ENCODE assay signal across 9 cellular contexts in genomic region chr3:111903067-111903511, GRCh38. TPM values are rescaled to one million over a fixed set of nuclear protein-coding genes. Genes with fewer than 3 reads are reported as not detected.
DNase-seq lines count a peak whose midpoint lies in the region; ATAC-seq and TF ChIP-seq lines count a peak whose summit lies in the region.
"Had no signal": no experiment of that assay in that cellular context is flagged by ENCODE, and none has a peak within 500 bp of the region (broad histone marks: within the 10 kb centered on the region; RNA-seq: fewer than 3 reads in every experiment).

No MANE protein-coding gene starts in this region.

- no peaks in the 10 kb centered on the region for H3K9me3 ChIP-seq in MM.1S (replicated peaks; ENCODE audit: insufficient read depth, low read length)

- H4K20me1 ChIP-seq in MM.1S (ENCODE audit: insufficient read depth, low read length) = no peaks in the 10 kb centered on the region

- no peak overlapping the region for H3K9ac ChIP-seq in MM.1S (ENCODE audit: low read length)

- no peak for TF ChIP-seq CTCF in MM.1S (IDR thresholded peaks at IDR 0.05; ENCODE audit: low read length)

- H3K36me3 ChIP-seq in MM.1S (replicated peaks; ENCODE audit: insufficient read depth, low read length) = no peaks in the 10 kb centered on the region

- no peaks in the 10 kb centered on the region for H3K27me3 ChIP-seq in MM.1S (replicated peaks; ENCODE audit: insufficient read depth, low read length)

- no peak for ATAC-seq in GM21390 (IDR thresholded peaks at IDR 0.05; ENCODE audit: unreplicated experiment)
- ATAC-seq: Right ventricle myocardium inferior had no signal

- no peak overlapping the region for H2AFZ ChIP-seq in MM.1S (ENCODE audit: low read length)

- H3K4me2 ChIP-seq in MM.1S (ENCODE audit: low read depth, low read length) = no peak overlapping the region

- DNase-seq in A172 (ENCODE audit: low spot score) (peak; percentile 96), GM04503 (ENCODE audit: low read depth) (peak; percentile 61), SW 1271 (lab: John Stamatoyannopoulos, UW) (peak; percentile 86 to 95), fibroblast of the conjunctiva (ENCODE audit: low read depth) (peak; percentile 73), medulla oblongata (ENCODE audit: extremely low spot score) (no peak), superior temporal gyrus (ENCODE audit: extremely low spot score) (no peak), MM.1S (no peak)

- H3K4me1 ChIP-seq in MM.1S (ENCODE audit: low read length) = peaks cover 12% of the 10 kb centered on the region; the same call in 1 of the 2 replicates

- no peak overlapping the region for H3K4me3 ChIP-seq in MM.1S (ENCODE audit: low read length)

- H3K27ac ChIP-seq in MM.1S (ENCODE audit: low read length) = no peak overlapping the region

- H3K79me2 ChIP-seq in MM.1S (ENCODE audit: low read length) = no peaks in the 10 kb centered on the region

- no peaks in the 10 kb centered on the region for H3K9me2 ChIP-seq in MM.1S (replicated peaks; ENCODE audit: insufficient read depth, low read length)

- 0 out of 2 replicates have a peak, but pooled peaks cover 4% of the 10 kb centered on the region for H3F3A ChIP-seq in MM.1S (ENCODE audit: insufficient read depth, low read length)

RNA-seq across cellular contexts. Expression of gene PHLDB2, which starts 44.0 kb away (rescaled TPM):
- total RNA-seq in A172 (2014; rRNA removed; shearing (Covaris generic)) = 99.5 and 115 TPM in 2 replicates

Comparison
In these comparisons a context has a peak if more than half of its experiments do, and no peak if none do; other contexts are left out.
1. DNase-seq: peak in A172 (single experiment), GM04503 (single experiment), SW 1271 (2 of 2) and fibroblast of the conjunctiva (single experiment); none in medulla oblongata (single experiment), superior temporal gyrus (single experiment) and MM.1S (single experiment).